In genomic region chr20:37375227-37375626, GRCh38 we compare ENCODE assay signal across 19 cellular contexts. TPM values are rescaled to one million over a fixed set of nuclear protein-coding genes. Genes with fewer than 3 reads are reported as not detected.
DNase-seq lines count a peak whose midpoint lies in the region; ATAC-seq, FAIRE-seq and TF ChIP-seq lines count a peak whose summit lies in the region.
"Had no signal": no experiment of that assay in that cellular context is flagged by ENCODE, and none has a peak within 500 bp of the region (broad histone marks: within the 10 kb centered on the region; RNA-seq: fewer than 3 reads in every experiment).

No MANE protein-coding gene starts in this region.

- peak; percentile 77 for ATAC-seq in GM19397 (IDR thresholded peaks at IDR 0.05; ENCODE audit: unreplicated experiment)
- peak; percentile 70 for ATAC-seq in HG02759 (IDR thresholded peaks at IDR 0.05; ENCODE audit: unreplicated experiment)
- ATAC-seq in GM12878, result peak; percentile 64
- no peak for ATAC-seq in HG03135 (IDR thresholded peaks at IDR 0.05; ENCODE audit: unreplicated experiment)
- no peak for ATAC-seq in HG03097 (IDR thresholded peaks at IDR 0.05; ENCODE audit: low FRiP score, unreplicated experiment)
- ATAC-seq: left lung had no signal

- H3K4me2 ChIP-seq in GM12878 (ENCODE audit: control insufficient read depth, insufficient read depth), result peak overlapping the region; percentile 13; the same call in 1 of the 2 replicates
- H3K4me2 ChIP-seq: PC-9 had no signal

- no peak overlapping the region for H2AFZ ChIP-seq in GM12878 (ENCODE audit: control insufficient read depth, low read depth, low read length)
- H2AFZ ChIP-seq: PC-9 had no signal

- POLR2A ChIA-PET in GM12878 (lab: Charles Lee), result no interaction called here

- under 1% methylated on average over 4 of the region's 4 CpGs for WGBS in GM12878 (ENCODE audit: insufficient coverage, insufficient replicate concordance, low lambda C conversion rate, missing lambda C conversion rate)

- TF ChIP-seq CTCF in GM06990 (IDR thresholded peaks at IDR 0.05; ENCODE audit: insufficient read depth, low read length, poor library complexity, severe bottlenecking) (no peak), GM12878 (IDR thresholded peaks at IDR 0.05 in 2 of 3, conservative IDR thresholded peaks at IDR 0.05 in 1 of 3; ENCODE audit: control insufficient read depth in 2 of 3, extremely low read depth in 1 of 3, insufficient read depth in 1 of 3, low read depth in 3 of 3, low read length in 3 of 3) (no peak)

- no TSS peak for BruUV-seq in GM12878 (replicated peaks; lab: Mats Ljungman, UMichigan)

- TF ChIP-seq EP300 in GM12878 (IDR thresholded peaks at IDR 0.05; ENCODE audit: borderline replicate concordance in 1 of 2, control insufficient read depth in 1 of 2, low read depth in 2 of 2, low read length in 2 of 2), result peak in 1 of 2 experiments; percentile 38; a peak in 1 of 4 replicates

- peak; percentile 85 for FAIRE-seq in GM12878 (lab: Jason Lieb, UNC)
- FAIRE-seq: A204.1 had no signal

- H3K79me2 ChIP-seq in GM12878 (ENCODE audit: control insufficient read depth, insufficient read depth, low read length), result peaks cover 74% of the 10 kb centered on the region

- H3K4me3 ChIP-seq in GM06990 (replicated peaks; ENCODE audit: low read depth, low read length) (no peak overlapping the region), GM12878 (no peak overlapping the region; the same call in 1 of the 2 replicates)
- H3K4me3 ChIP-seq: left lung, PC-9, tibial nerve had no signal

- TF ChIP-seq RAD21 in GM12878 (IDR thresholded peaks at IDR 0.05; ENCODE audit: insufficient read depth, low read depth, low read length), result no peak

- H3K27ac ChIP-seq in GM12878 (ENCODE audit: control insufficient read depth, insufficient read depth), result peak overlapping the region; percentile 51
- H3K27ac ChIP-seq: left lung, PC-9, tibial nerve had no signal

- H3K9ac ChIP-seq in GM12878 (ENCODE audit: control insufficient read depth, insufficient read depth, low read length), result no peak overlapping the region

- H4K20me1 ChIP-seq in GM12878 (ENCODE audit: control insufficient read depth, insufficient read depth), result no peaks in the 10 kb centered on the region

- intact Hi-C loops in GM12878 (cut with micrococcal nuclease; ENCODE audit: unreplicated experiment), result no loop called here

- no peaks in the 10 kb centered on the region for H3K27me3 ChIP-seq in GM06990 (replicated peaks; ENCODE audit: control insufficient read depth, insufficient read depth, low read length)
- no peaks in the 10 kb centered on the region for H3K27me3 ChIP-seq in GM12878 (replicated peaks in 1 of 2; ENCODE audit: control insufficient read depth in 2 of 2, insufficient read depth in 2 of 2, low read length in 1 of 2)
- H3K27me3 ChIP-seq: left lung, tibial nerve had no signal

- TF ChIP-seq POLR2A in GM12878 (IDR thresholded peaks at IDR 0.05; ENCODE audit: low read depth, low read length), result no peak

- DNase-seq in GM06990 (ENCODE audit: extremely low read depth, insufficient read length) (peak; percentile 79), GM12878 (ENCODE audit: low read depth, low spot score) (peak; percentile 69), NCI-H345 treated with DMSO at 0.1 percent for 48 hours (lab: John Stamatoyannopoulos, UW; ENCODE audit: unreplicated experiment) (no peak)
- no peak for DNase-seq in activated CD8-positive, alpha-beta memory T cell treated with anti-CD3 and anti-CD28 coated beads, Interleukin-2, amount 50 U/mL, for 48 hours
- DNase-seq: amniotic stem cell; CD4-positive, alpha-beta T cell; DND-41; HCEC 1CT; left lung; NCI-H1417 treated with DMSO at 0.1 percent for 48 hours; NCI-H510A; PC-9; stimulated activated CD4-positive, alpha-beta T cell treated with anti-CD3 and anti-CD28 coated beads, Interleukin-4, amount 100 ng/mL, for 4 hours had no signal

- RAD21 ChIA-PET in GM12878 (lab: Charles Lee; ENCODE audit: unreplicated experiment), result interaction anchor here (1.1 kb wide), 1 partner anchor 105 kb away, joined by 3 read pairs; no protein-coding TSS in a partner anchor

- peaks cover 6% of the 10 kb centered on the region for H3K36me3 ChIP-seq in GM06990 (ENCODE audit: control insufficient read depth, insufficient read depth, low read length)
- peaks cover 19 to 24% of the 10 kb centered on the region in 2 experiments for H3K36me3 ChIP-seq in GM12878 (ENCODE audit: control insufficient read depth in 2 of 2, insufficient read depth in 2 of 2, low read length in 1 of 2)
- H3K36me3 ChIP-seq: left lung had no signal

- SMC1A ChIA-PET in GM12878 (lab: Charles Lee; ENCODE audit: uncharacterized antibody, unreplicated experiment), result interaction anchor here (1.5 to 1.6 kb wide), 2 partner anchors 23 to 98 kb away, joined by 3 to 4 read pairs; no protein-coding TSS in a partner anchor

- peaks cover 70% of the 10 kb centered on the region for H3K4me1 ChIP-seq in GM12878 (ENCODE audit: control insufficient read depth, insufficient read depth, low read length)
- H3K4me1 ChIP-seq: tibial nerve had no signal

- H3K9me3 ChIP-seq in GM12878 (replicated peaks; ENCODE audit: control insufficient read depth, insufficient read depth, low read length), result peaks cover 4% of the 10 kb centered on the region
- H3K9me3 ChIP-seq: left lung, tibial nerve had no signal

- in situ Hi-C loops in GM12878 (cut with MboI), result no loop called here

- CTCF ChIA-PET in GM12878 (lab: Yijun Ruan, JAX), result interaction anchor here (0.7 kb wide), 1 partner anchor 10 kb away, joined by 3 read pairs; no protein-coding TSS in a partner anchor

TF ChIP-seq in GM12878, 131 proteins besides CTCF, POLR2A, EP300 and RAD21 (continues in another document):
- TF ChIP-seq ZSCAN29 (IDR thresholded peaks at IDR 0.05), result no peak
- no peak for TF ChIP-seq IKZF1 (conservative IDR thresholded peaks at IDR 0.05)
- peak; percentile 51 to 67; a peak in 3 of 4 replicates for TF ChIP-seq BHLHE40 (IDR thresholded peaks at IDR 0.05; ENCODE audit: borderline replicate concordance in 1 of 2, low read depth in 2 of 2, low read length in 1 of 2)
- TF ChIP-seq PAX5 (IDR thresholded peaks at IDR 0.05; ENCODE audit: borderline replicate concordance, low read depth, low read length), result peak; percentile 20; the same call in 1 of the 2 replicates
- 0 out of 2 replicates have a peak, but pooled peaks have one; percentile 33 for TF ChIP-seq YY1 (IDR thresholded peaks at IDR 0.05; ENCODE audit: low read depth, low read length)
- TF ChIP-seq GABPA (IDR thresholded peaks at IDR 0.05; ENCODE audit: low read depth), result no peak
- no peak for TF ChIP-seq SMAD5 (IDR thresholded peaks at IDR 0.05; ENCODE audit: low read depth)
- 0 out of 2 replicates have a peak, but pooled peaks have one; percentile 56 for TF ChIP-seq MEF2A (IDR thresholded peaks at IDR 0.05; ENCODE audit: insufficient read depth, low read depth, low read length)
- TF ChIP-seq CEBPZ (IDR thresholded peaks at IDR 0.05; ENCODE audit: low read depth, low read length), result no peak
- TF ChIP-seq CREM (IDR thresholded peaks at IDR 0.05; ENCODE audit: low read depth), result peak; percentile 13; the same call in 1 of the 2 replicates
- TF ChIP-seq USF1 (IDR thresholded peaks at IDR 0.05; ENCODE audit: borderline replicate concordance, extremely low read length, insufficient read depth, low read depth, low read length), result peak; percentile 60

RNA-seq across cellular contexts. Expression of gene SRC, which starts 29.3 kb away (rescaled TPM):
- 118 and 148 TPM in 2 replicates for total RNA-seq in GM12878 (2013; cell fraction: nucleolus; rRNA removed)
- total RNA-seq in GM12878 (2014; rRNA removed) (22.1 and 27.4 TPM in 2 replicates), GM12878 (2014; rRNA removed; fragmentation: Illumina TruSeq; extraction: Trizol) (19.3 and 20.0 TPM in 2 replicates), GM12878 (2021) (63.5 and 71.3 TPM in 2 replicates)
- 15.0 TPM for polyA plus RNA-seq in GM12878 (2011; ENCODE audit: low read depth)
- polyA plus RNA-seq in GM12878 (2011; rRNA removed) (18.4 and 32.0 TPM in 2 replicates), GM12878 (2014; fragmentation: Illumina TruSeq; extraction: Trizol) (20.3 and 33.1 TPM in 2 replicates), GM12878 (2014; fragmentation: Nextera tagmentation; extraction: Ambion mirVana) (under 1 TPM; 0.60 to 0.85 TPM), GM12878 (2014; rRNA removed) (47.1 and 61.4 TPM in 2 replicates), GM12878 (2016; fragmentation: Nextera tagmentation; extraction: Ambion mirVana) (10 to 100 TPM; 26.9 TPM)
- 41.3 and 47.7 TPM in 2 replicates for polyA plus RNA-seq in GM12878 (2011; cell fraction: cytosol; rRNA removed)
- 185 and 196 TPM in 2 replicates for polyA plus RNA-seq in GM12878 (2011; cell fraction: nucleus; rRNA removed)
- polyA plus RNA-seq in GM12878 (2012), result 25.3 and 26.0 TPM in 2 replicates
- polyA minus RNA-seq in GM12878 (2011; rRNA and poly(A)+ RNA removed), result 41.8 and 64.6 TPM in 2 replicates
- 22.9 and 30.8 TPM in 2 replicates for polyA minus RNA-seq in GM12878 (2011; cell fraction: cytosol; rRNA and poly(A)+ RNA removed)
- polyA minus RNA-seq in GM12878 (2011; cell fraction: nucleus; rRNA and poly(A)+ RNA removed), result 42.9 and 73.0 TPM in 2 replicates

Comparison
In these comparisons a context has a peak if more than half of its experiments do, and no peak if none do; other contexts are left out.
1. DNase-seq: peak in GM06990 (single experiment) and GM12878 (single experiment); none in activated CD8-positive, alpha-beta memory T cell treated with anti-CD3 and anti-CD28 coated beads, Interleukin-2, amount 50 U/mL, for 48 hours (single experiment) and NCI-H345 treated with DMSO at 0.1 percent for 48 hours (single experiment).
2. ATAC-seq: peak in GM19397 (single experiment), HG02759 (single experiment) and GM12878 (single experiment); none in HG03135 (single experiment) and HG03097 (single experiment).